In the genomic region with DNA sequence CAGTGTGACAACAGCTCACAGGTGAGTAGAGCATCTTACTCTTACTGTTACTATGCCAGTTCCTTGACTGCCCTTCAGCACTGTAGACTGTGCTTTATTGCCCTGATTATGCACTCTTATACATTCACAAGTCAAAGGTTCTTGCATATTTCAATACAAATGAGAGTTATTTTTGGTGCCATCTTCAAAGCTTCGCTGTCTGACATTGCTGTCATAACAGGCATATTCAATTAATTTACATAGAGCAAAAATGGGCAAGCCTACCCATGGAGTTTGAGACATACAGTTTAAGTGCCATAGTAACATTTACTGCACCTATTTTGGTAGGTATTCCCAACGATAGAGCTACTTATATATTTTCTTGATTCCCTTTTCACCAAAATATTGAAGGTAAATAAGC, we compare ENCODE assay signal across 32 cellular contexts.
"Had no signal": no experiment of that assay in that cellular context is flagged by ENCODE, and none has a peak within 500 bp of the region (broad histone marks: within the 10 kb centered on the region; RNA-seq: fewer than 3 reads in every experiment).

No MANE protein-coding gene starts in this region.

- H3K27ac ChIP-seq: adrenal gland, ascending aorta, body of pancreas, brain microvascular endothelial cell, breast epithelium, cardiac muscle cell had no signal

- DNase-seq: activated effector memory CD4-positive, alpha-beta T cell treated with anti-CD3 and anti-CD28 coated beads, Interleukin-2, amount 50 U/mL, for 16 hours; activated effector memory CD4-positive, alpha-beta T cell treated with Interleukin-2 at 50 U/mL for 16 hours; activated gamma-delta T cell; activated gamma-delta T cell treated with Interleukin-2 at 50 U/mL for 16 hours; activated naive CD4-positive, alpha-beta T cell; activated naive CD4-positive, alpha-beta T cell treated with anti-CD3 and anti-CD28 coated beads for 36 hours; activated naive CD4-positive, alpha-beta T cell treated with anti-CD3 and anti-CD28 coated beads, Interleukin-2, amount 10 ng/mL, durations not matched to agents 7 days and 5 days; activated naive CD4-positive, alpha-beta T cell treated with anti-CD3 and anti-CD28 coated beads, Interleukin-2, amount 50 U/mL, for 16 hours; activated naive CD4-positive, alpha-beta T cell treated with Interleukin-2 at 50 U/mL for 16 hours; activated naive CD8-positive, alpha-beta T cell treated with anti-CD3 and anti-CD28 coated beads for 36 hours; activated naive CD8-positive, alpha-beta T cell treated with anti-CD3 and anti-CD28 coated beads, Interleukin-2, amount 10 ng/mL, durations not matched to agents 7 days and 5 days; activated naive CD8-positive, alpha-beta T cell treated with anti-CD3 and anti-CD28 coated beads, Interleukin-2, amount 50 U/mL, for 24 hours; activated T-cell treated with anti-CD3 and anti-CD28 coated beads, Interleukin-2, amount 50 U/mL, for 1 hour; activated T-cell treated with anti-CD3 and anti-CD28 coated beads, Interleukin-2, amount 50 U/mL, for 24 hours; activated T-cell treated with anti-CD3 and anti-CD28 coated beads, Interleukin-2, amount 50 U/mL, for 4 hours; activated T-cell treated with anti-CD3 and anti-CD28 coated beads, Interleukin-2, amount 50 U/mL, for 48 hours; activated T-cell treated with anti-CD3 and anti-CD28 coated beads, Interleukin-2, amount 50 U/mL, for 72 hours; adrenal gland; amniotic stem cell; amygdala; anterior cingulate cortex; aorta; body of pancreas; brain microvascular endothelial cell; caudate nucleus; central memory CD4-positive, alpha-beta T cell; cerebellar nuclear complex had no signal

- H3K9me3 ChIP-seq: adrenal gland, ascending aorta had no signal

- ATAC-seq: activated naive CD4-positive, alpha-beta T cell treated with anti-CD3 and anti-CD28 coated beads, Interleukin-2, amount 50 U/mL, for 72 hours; activated naive CD8-positive, alpha-beta T cell treated with anti-CD3 and anti-CD28 coated beads, Interleukin-2, amount 50 U/mL, for 24 hours; activated T-cell treated with anti-CD3 and anti-CD28 coated beads, Interleukin-2, amount 50 U/mL, for 4 hours; activated T-cell treated with anti-CD3 and anti-CD28 coated beads, Interleukin-2, amount 50 U/mL, for 72 hours; activated T-helper 17 cell treated with anti-CD3 and anti-CD28 coated beads, Interleukin-2, amount 50 U/mL, for 72 hours; body of pancreas had no signal

- H3K4me3 ChIP-seq: adrenal gland, ascending aorta, body of pancreas, breast epithelium, cardiac muscle cell had no signal

- H3K27me3 ChIP-seq: adrenal gland, ascending aorta, body of pancreas, brain microvascular endothelial cell, breast epithelium, cardiac muscle cell had no signal

- H3K36me3 ChIP-seq: adrenal gland, ascending aorta, brain microvascular endothelial cell, breast epithelium, cardiac muscle cell had no signal

- H3K4me1 ChIP-seq: adrenal gland, ascending aorta, body of pancreas, breast epithelium had no signal
